In the genomic region with DNA sequence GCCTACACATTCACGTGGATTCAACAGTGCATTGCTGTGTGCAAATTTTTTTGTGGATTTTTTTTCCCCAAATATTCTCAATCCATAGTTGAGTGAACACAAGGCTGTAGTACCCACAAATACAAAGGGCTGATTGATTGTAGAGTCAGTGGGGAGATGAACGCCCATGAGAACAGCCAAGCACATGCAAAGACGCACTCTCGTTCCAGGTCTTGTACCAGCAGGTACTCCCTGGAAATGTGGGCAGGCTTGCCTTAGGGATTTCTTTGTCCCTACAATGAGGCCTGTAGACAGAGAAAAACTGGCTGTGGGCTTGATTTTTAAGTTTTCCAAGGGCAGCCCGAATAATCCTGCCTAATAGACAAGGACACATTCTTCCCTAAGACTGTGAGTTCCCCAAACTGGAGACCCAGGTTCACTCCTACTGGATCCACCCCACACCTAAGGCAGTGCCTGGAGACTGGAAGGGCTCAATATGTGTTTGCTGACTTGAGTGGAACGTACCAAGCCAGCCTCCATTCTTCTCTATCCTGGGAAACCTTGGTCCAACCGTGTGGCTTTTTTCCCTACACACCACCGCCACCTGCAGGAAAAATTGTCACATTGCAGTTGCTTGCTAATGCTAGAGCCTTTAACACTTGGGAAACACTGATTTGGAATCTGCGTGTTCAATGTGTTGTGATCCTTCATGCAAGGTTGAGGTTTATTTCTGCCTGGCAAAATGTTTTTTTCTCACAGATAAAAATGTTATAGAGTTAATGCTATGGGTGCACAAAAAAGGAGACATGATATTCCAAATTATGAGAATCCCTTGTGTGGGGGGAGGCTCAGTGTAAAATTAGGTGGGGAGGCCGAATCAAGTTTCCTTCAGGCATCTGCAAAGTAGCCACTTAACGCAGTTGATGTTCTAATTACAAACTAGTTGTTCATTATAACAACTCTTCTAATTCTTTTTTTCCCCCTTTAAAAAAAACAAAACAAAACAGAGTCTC, we compare ENCODE assay signal across 1 cellular context.
TF ChIP-seq lines count a peak whose summit lies in the region.

No MANE protein-coding gene starts in this region.

TF ChIP-seq in GM12878, 131 proteins besides CTCF, POLR2A, EP300 and RAD21:
- TF ChIP-seq GABPA (IDR thresholded peaks at IDR 0.05; ENCODE audit: low read depth) (no peak), SMC3 (IDR thresholded peaks at IDR 0.05; ENCODE audit: borderline replicate concordance, low read length) (peak; percentile 80), KLF5 (IDR thresholded peaks at IDR 0.05; ENCODE audit: partially characterized antibody) (no peak), HDAC2 (IDR thresholded peaks at IDR 0.05) (no peak), ZSCAN29 (IDR thresholded peaks at IDR 0.05) (no peak), NR2F1 (conservative IDR thresholded peaks at IDR 0.05) (no peak), MEF2B (IDR thresholded peaks at IDR 0.05; ENCODE audit: partially characterized antibody, poor library complexity, severe bottlenecking) (no peak)
TF ChIP-seq in GM12878: peak in this region for 1.
